In genomic region chr11:73217810-73218105, GRCh38 we compare ENCODE assay signal across 10 cellular contexts. TPM values are rescaled to one million over a fixed set of nuclear protein-coding genes. Genes with fewer than 3 reads are reported as not detected.
DNase-seq lines count a peak whose midpoint lies in the region; ATAC-seq, FAIRE-seq and TF ChIP-seq lines count a peak whose summit lies in the region.
"Had no signal": no experiment of that assay in that cellular context is flagged by ENCODE, and none has a peak within 500 bp of the region (broad histone marks: within the 10 kb centered on the region; RNA-seq: fewer than 3 reads in every experiment).

No MANE protein-coding gene starts in this region.

- no peak overlapping the region; the same call in 1 of the 2 replicates for H3K18ac ChIP-seq in H1 (ENCODE audit: extremely low read depth, low read length)

- no peak overlapping the region for H3K23ac ChIP-seq in H1 (ENCODE audit: insufficient read length)

- H3K9me3 Mint-ChIP-seq in activated naive CD4-positive, alpha-beta T cell treated with anti-CD3 and anti-CD28 coated beads, Interleukin-2, amount 10 ng/mL, durations not matched to agents 7 days and 5 days: no peaks in the 10 kb centered on the region
- H3K9me3 Mint-ChIP-seq in activated CD4-positive, alpha-beta memory T cell treated with anti-CD3 and anti-CD28 coated beads for 36 hours: no peaks in the 10 kb centered on the region

- H2BK5ac ChIP-seq in H1 (ENCODE audit: low read depth, low read length): no peak overlapping the region

- no peak overlapping the region for H4K5ac ChIP-seq in H1 (ENCODE audit: insufficient read length, low read depth, low read length)

- no peak overlapping the region for H3K56ac ChIP-seq in H1 (replicated peaks; ENCODE audit: insufficient read length, low read depth, low read length)

- no peak for TF ChIP-seq POLR2A in H1 (IDR thresholded peaks at IDR 0.05; ENCODE audit: control extremely low read depth in 1 of 2, low read depth in 2 of 2, low read length in 2 of 2)
- no peak for TF ChIP-seq POLR2A in upper lobe of left lung (IDR thresholded peaks at IDR 0.05)

- no peak overlapping the region for H2BK20ac ChIP-seq in H1 (ENCODE audit: low read length)

- DNase-seq in activated naive CD4-positive, alpha-beta T cell treated with anti-CD3 and anti-CD28 coated beads, Interleukin-2, amount 10 ng/mL, durations not matched to agents 7 days and 5 days: no peak
- DNase-seq in activated naive CD4-positive, alpha-beta T cell treated with Interleukin-2 at 50 U/mL for 16 hours: no peak
- no peak for DNase-seq in H1 (ENCODE audit: low read depth in 1 of 2, low spot score in 2 of 2)
- DNase-seq in upper lobe of left lung: no peak
- DNase-seq in activated CD4-positive, alpha-beta memory T cell treated with anti-CD3 and anti-CD28 coated beads for 36 hours: no peak
- DNase-seq: NCI-H526 treated with DMSO at 0.1 percent for 48 hours had no signal

- H3K27ac ChIP-seq in H1 (ENCODE audit: low read depth, low read length): no peak overlapping the region
- peak overlapping the region; percentile 61 to 72 for H3K27ac ChIP-seq in mucosa of rectum (ENCODE audit: low read depth in 2 of 2, low read length in 2 of 2)
- peak overlapping the region; percentile 54 to 84 (median 78) for H3K27ac ChIP-seq in upper lobe of left lung

- H3K36me3 ChIP-seq in H1 (ENCODE audit: control insufficient read depth in 2 of 4, insufficient read depth in 4 of 4, low read length in 3 of 4) (no peaks in the 10 kb centered on the region), mucosa of rectum (ENCODE audit: control insufficient read depth in 2 of 2, insufficient read depth in 2 of 2, low read length in 2 of 2) (no peaks in the 10 kb centered on the region), upper lobe of left lung (no peaks in the 10 kb centered on the region)

- H2BK12ac ChIP-seq in H1 (ENCODE audit: low read depth, low read length): no peak overlapping the region

- H3K36me3 Mint-ChIP-seq in activated naive CD4-positive, alpha-beta T cell treated with anti-CD3 and anti-CD28 coated beads, Interleukin-2, amount 10 ng/mL, durations not matched to agents 7 days and 5 days: no peaks in the 10 kb centered on the region
- H3K36me3 Mint-ChIP-seq in activated CD4-positive, alpha-beta memory T cell treated with anti-CD3 and anti-CD28 coated beads for 36 hours: no peaks in the 10 kb centered on the region
- H3K36me3 Mint-ChIP-seq: activated CD8-positive, alpha-beta memory T cell treated with anti-CD3 and anti-CD28 coated beads, Interleukin-2, amount 10 ng/mL, durations not matched to agents 7 days and 5 days had no signal

- H3K4me2 ChIP-seq in H1 (ENCODE audit: insufficient read depth in 1 of 2, low read depth in 2 of 2, low read length in 2 of 2): peak overlapping the region; percentile 70 to 99

- H4K20me1 ChIP-seq in H1 (replicated peaks in 1 of 2; ENCODE audit: control insufficient read depth in 1 of 2, insufficient read depth in 2 of 2, low read length in 2 of 2): no peaks in the 10 kb centered on the region

- H3K14ac ChIP-seq in H1 (ENCODE audit: insufficient read length): no peak overlapping the region

- CTCF ChIA-PET in activated naive CD4-positive, alpha-beta T cell treated with anti-CD3 and anti-CD28 coated beads, Interleukin-2, amount 10 ng/mL, durations not matched to agents 7 days and 5 days (lab: Charles Lee): interaction anchor here (0.9 to 1.6 kb wide), 4 partner anchors 11 to 77 kb away, joined by 3 to 4 read pairs (median 3); no protein-coding TSS in a partner anchor
- CTCF ChIA-PET in H1 (lab: Charles Lee; ENCODE audit: partially characterized antibody): interaction anchor here (0.6 to 2.3 kb wide), 15 partner anchors 9 to 84 kb away, joined by 3 to 19 read pairs (median 4); no protein-coding TSS in a partner anchor
- CTCF ChIA-PET in activated CD4-positive, alpha-beta memory T cell treated with anti-CD3 and anti-CD28 coated beads for 36 hours (lab: Charles Lee): no interaction called here

- intact Hi-C loops in activated CD4-positive, alpha-beta memory T cell treated with anti-CD3 and anti-CD28 coated beads for 36 hours (cut with micrococcal nuclease): no loop called here

- 0 out of 2 replicates have a peak overlapping the region, but pooled peaks have one; percentile 29 for H2AFZ ChIP-seq in H1 (ENCODE audit: low read length)

- H3K27me3 ChIP-seq in H1 (replicated peaks in 1 of 4; ENCODE audit: control insufficient read depth in 3 of 4, extremely low read depth in 1 of 4, insufficient read depth in 3 of 4, low read length in 3 of 4) (peaks cover 2 to 35% (median 31%) of the 10 kb centered on the region in 4 experiments), mucosa of rectum (ENCODE audit: control insufficient read depth in 2 of 2, insufficient read depth in 2 of 2, low read length in 2 of 2) (no peaks in the 10 kb centered on the region), upper lobe of left lung (no peaks in the 10 kb centered on the region)

- peaks cover 12% of the 10 kb centered on the region; the same call in 1 of the 2 replicates for H3K23me2 ChIP-seq in H1 (ENCODE audit: low read depth, low read length)

- WGBS in H1 (ENCODE audit: extremely low coverage in 1 of 2, insufficient coverage in 1 of 2, insufficient read length in 1 of 2, insufficient replicate concordance in 2 of 2, low coverage in 1 of 2, low lambda C conversion rate in 2 of 2, missing lambda C conversion rate in 1 of 2), 2 experiments: 0% methylated on average over 7 of the region's 14 CpGs; no CpG with 5 or more reads in 1 of the 2 experiments
- WGBS in upper lobe of left lung, 2 donors: 42 to 61% methylated on average over 2 to 11 of the region's 14 CpGs

- H3K9ac ChIP-seq in H1 (replicated peaks in 1 of 4; ENCODE audit: extremely low read depth in 1 of 4, low read depth in 3 of 4, low read length in 3 of 4) (no peak overlapping the region), mucosa of rectum (ENCODE audit: low read depth in 1 of 2, low read length in 2 of 2) (peak overlapping the region; percentile 47 to 70)

- H3K4me1 ChIP-seq in H1 (replicated peaks in 1 of 4; ENCODE audit: control insufficient read depth in 3 of 4, insufficient read depth in 4 of 4, low read length in 3 of 4): peaks cover 0 to 5% (median 2%) of the 10 kb centered on the region in 4 experiments; a peak in 5 of 7 replicates
- H3K4me1 ChIP-seq in mucosa of rectum (ENCODE audit: control insufficient read depth in 2 of 2, insufficient read depth in 2 of 2, low read length in 2 of 2): peaks cover 12 to 15% of the 10 kb centered on the region in 2 donors
- H3K4me1 ChIP-seq in upper lobe of left lung: peaks cover 20 to 39% (median 28%) of the 10 kb centered on the region in 4 donors

- H3K79me2 ChIP-seq in H1 (ENCODE audit: control insufficient read depth in 1 of 2, insufficient read depth in 2 of 2, low read length in 2 of 2): no peaks in the 10 kb centered on the region

- no peak for TF ChIP-seq EP300 in H1 (IDR thresholded peaks at IDR 0.05; ENCODE audit: borderline replicate concordance in 1 of 2, low read depth in 2 of 2, low read length in 2 of 2)
- TF ChIP-seq EP300 in upper lobe of left lung (IDR thresholded peaks at IDR 0.05): no peak

- ATAC-seq in upper lobe of left lung (ENCODE audit: low FRiP score in 2 of 2) (peak in 1 of 2 donors; percentile 2), GM19452 (IDR thresholded peaks at IDR 0.05; ENCODE audit: unreplicated experiment) (no peak), GM21717 (IDR thresholded peaks at IDR 0.05; ENCODE audit: unreplicated experiment) (no peak)

- peaks cover 6% of the 10 kb centered on the region for H3K4me1 Mint-ChIP-seq in activated naive CD4-positive, alpha-beta T cell treated with anti-CD3 and anti-CD28 coated beads, Interleukin-2, amount 10 ng/mL, durations not matched to agents 7 days and 5 days
- H3K4me1 Mint-ChIP-seq in activated CD4-positive, alpha-beta memory T cell treated with anti-CD3 and anti-CD28 coated beads for 36 hours (ENCODE audit: low read depth): peaks cover 7% of the 10 kb centered on the region

- H2BK120ac ChIP-seq in H1 (replicated peaks; ENCODE audit: low read depth, low read length): no peak overlapping the region

- no peak overlapping the region; the same call in 1 of the 2 replicates for H2BK15ac ChIP-seq in H1 (ENCODE audit: low read length)

- H4K8ac ChIP-seq in H1 (ENCODE audit: extremely low read depth, insufficient read depth, low read length): no peak overlapping the region; the same call in 1 of the 2 replicates

- H2AK5ac ChIP-seq in H1 (ENCODE audit: low read depth, low read length): no peak overlapping the region

- peak overlapping the region; percentile 25 for H3K4me3 Mint-ChIP-seq in activated naive CD4-positive, alpha-beta T cell treated with anti-CD3 and anti-CD28 coated beads, Interleukin-2, amount 10 ng/mL, durations not matched to agents 7 days and 5 days
- H3K4me3 Mint-ChIP-seq in activated CD4-positive, alpha-beta memory T cell treated with anti-CD3 and anti-CD28 coated beads for 36 hours: no peak overlapping the region

- H3K4ac ChIP-seq in H1 (replicated peaks; ENCODE audit: insufficient read length, low read depth, low read length): no peak overlapping the region

- TF ChIP-seq CTCF in H1 (IDR thresholded peaks at IDR 0.05; ENCODE audit: control extremely low read depth in 1 of 3, insufficient read depth in 1 of 3, low read depth in 1 of 3, low read length in 3 of 3): no peak
- TF ChIP-seq CTCF in upper lobe of left lung (IDR thresholded peaks at IDR 0.05): no peak

- H3K27ac Mint-ChIP-seq in activated naive CD4-positive, alpha-beta T cell treated with anti-CD3 and anti-CD28 coated beads, Interleukin-2, amount 10 ng/mL, durations not matched to agents 7 days and 5 days: no peak overlapping the region
- H3K27ac Mint-ChIP-seq in activated CD4-positive, alpha-beta memory T cell treated with anti-CD3 and anti-CD28 coated beads for 36 hours: no peak overlapping the region
- H3K27ac Mint-ChIP-seq: activated CD8-positive, alpha-beta memory T cell treated with anti-CD3 and anti-CD28 coated beads, Interleukin-2, amount 10 ng/mL, durations not matched to agents 7 days and 5 days had no signal

- no peaks in the 10 kb centered on the region for H3K79me1 ChIP-seq in H1 (ENCODE audit: low read depth, low read length)

- H3K4me3 ChIP-seq in H1 (ENCODE audit: extremely low read depth in 1 of 4, insufficient read depth in 2 of 4, low read depth in 3 of 4, low read length in 4 of 4): peak overlapping the region; percentile 58 to 69 (median 64)
- H3K4me3 ChIP-seq in mucosa of rectum (ENCODE audit: low read length in 2 of 2): peak overlapping the region; percentile 67 to 76
- peak overlapping the region; percentile 20 to 55 (median 51) for H3K4me3 ChIP-seq in upper lobe of left lung

- H3K9me3 ChIP-seq in H1 (ENCODE audit: insufficient read depth in 2 of 2, low read depth in 1 of 2, low read length in 1 of 2) (no peaks in the 10 kb centered on the region), mucosa of rectum (ENCODE audit: control insufficient read depth in 2 of 2, low read length in 2 of 2) (no peaks in the 10 kb centered on the region), upper lobe of left lung (no peaks in the 10 kb centered on the region)

- POLR2A ChIA-PET in H1 (lab: Charles Lee; ENCODE audit: partially characterized antibody): no interaction called here
- POLR2A ChIA-PET in activated CD4-positive, alpha-beta memory T cell treated with anti-CD3 and anti-CD28 coated beads for 36 hours (lab: Charles Lee): no interaction called here

- H3K27me3 Mint-ChIP-seq in activated naive CD4-positive, alpha-beta T cell treated with anti-CD3 and anti-CD28 coated beads, Interleukin-2, amount 10 ng/mL, durations not matched to agents 7 days and 5 days: peaks cover 76% of the 10 kb centered on the region
- H3K27me3 Mint-ChIP-seq in activated CD4-positive, alpha-beta memory T cell treated with anti-CD3 and anti-CD28 coated beads for 36 hours: peaks cover 20% of the 10 kb centered on the region

- no peak overlapping the region for H4K91ac ChIP-seq in H1 (replicated peaks; ENCODE audit: insufficient read length, low read length)

- no peak for TF ChIP-seq RAD21 in H1 (IDR thresholded peaks at IDR 0.05 in 1 of 2, conservative IDR thresholded peaks at IDR 0.05 in 1 of 2; ENCODE audit: low read depth in 2 of 2, low read length in 2 of 2)

- FAIRE-seq in H1 (lab: Jason Lieb, UNC): no peak

RNA-seq across cellular contexts. Expression of gene P2RY2, which starts 0.3 kb away (rescaled TPM):
- total RNA-seq in H1 (2021; fragmentation: NEBNext Ultra II Directional; extraction: Animal tissue kit (Norgen Biotek cat#: 25700)): 1.0 and 1.2 TPM in 2 replicates
- 1.5 and 2.6 TPM in 2 replicates for polyA plus RNA-seq in H1 (2011; rRNA removed)
- 1.4 TPM for polyA plus RNA-seq in H1 (2011; cell fraction: cytosol; rRNA removed)
- polyA plus RNA-seq in H1 (2011; cell fraction: nucleus; rRNA removed): 1.6 TPM
- polyA plus RNA-seq in H1 (2012, experiment 1 of 2): 0.21 to 0.75 TPM (median 0.57 TPM) in 4 replicates
- polyA plus RNA-seq in H1 (2012, experiment 2 of 2): 0.63 TPM
- polyA plus RNA-seq in H1 (2013, experiment 1 of 2): 0.93 TPM
- polyA plus RNA-seq in H1 (2013, experiment 2 of 2): 0.85 TPM
- polyA minus RNA-seq in H1 (2011; rRNA and poly(A)+ RNA removed): 1.4 and 1.5 TPM in 2 replicates
- 0.66 TPM for polyA minus RNA-seq in H1 (2011; cell fraction: cytosol; rRNA and poly(A)+ RNA removed)
- 2.7 TPM for polyA minus RNA-seq in H1 (2011; cell fraction: nucleus; rRNA and poly(A)+ RNA removed)
- 10 to 100 TPM in 4 of 6 donors, 1 to 10 TPM in 2; 7.8 to 15.0 (median 11.7) TPM for total RNA-seq in upper lobe of left lung
- not detected for total RNA-seq in activated CD4-positive, alpha-beta memory T cell treated with anti-CD3 and anti-CD28 coated beads for 36 hours
- total RNA-seq: activated CD8-positive, alpha-beta memory T cell treated with anti-CD3 and anti-CD28 coated beads, Interleukin-2, amount 10 ng/mL, durations not matched to agents 7 days and 5 days had no signal

RNA-seq across cellular contexts. Expression of gene P2RY6, which starts 54.4 kb away (rescaled TPM):
- not detected in 2 replicates for total RNA-seq in H1 (2021; fragmentation: NEBNext Ultra II Directional; extraction: Animal tissue kit (Norgen Biotek cat#: 25700))
- 0.15 and 0.20 TPM in 2 replicates for polyA plus RNA-seq in H1 (2011; rRNA removed)
- 0.26 TPM for polyA plus RNA-seq in H1 (2011; cell fraction: cytosol; rRNA removed)
- 0.13 TPM for polyA plus RNA-seq in H1 (2011; cell fraction: nucleus; rRNA removed)
- polyA plus RNA-seq in H1 (2012, experiment 1 of 2): 0.09 to 0.11 TPM in 2 of 4 replicates, not detected in the others
- polyA plus RNA-seq in H1 (2012, experiment 2 of 2): not detected
- 0.18 TPM for polyA plus RNA-seq in H1 (2013, experiment 1 of 2)
- 0.07 TPM for polyA plus RNA-seq in H1 (2013, experiment 2 of 2)
- polyA minus RNA-seq in H1 (2011; rRNA and poly(A)+ RNA removed): 0.17 and 0.32 TPM in 2 replicates
- polyA minus RNA-seq in H1 (2011; cell fraction: cytosol; rRNA and poly(A)+ RNA removed): not detected
- polyA minus RNA-seq in H1 (2011; cell fraction: nucleus; rRNA and poly(A)+ RNA removed): not detected
- 1 to 10 TPM in 3 of 6 donors, under 1 TPM in 2, not detected in 1; 0.30 to 5.3 (median 1.4) TPM for total RNA-seq in upper lobe of left lung
- total RNA-seq in activated CD4-positive, alpha-beta memory T cell treated with anti-CD3 and anti-CD28 coated beads for 36 hours: not detected
- total RNA-seq: activated CD8-positive, alpha-beta memory T cell treated with anti-CD3 and anti-CD28 coated beads, Interleukin-2, amount 10 ng/mL, durations not matched to agents 7 days and 5 days had no signal

Comparison
In these comparisons a context has a peak if more than half of its experiments do, and no peak if none do; other contexts are left out.
1. H3K9ac ChIP-seq: peak in mucosa of rectum (2 of 2); none in H1 (0 of 4).
2. Peak in every context shown above with its lines, with median percentiles within 50 percentile points of each other: H3K4me3 ChIP-seq.